ENCODE assay signal across 1 cellular context in genomic region chr1:43671193-43671592, GRCh38.
TF ChIP-seq lines count a peak whose summit lies in the region.

No MANE protein-coding gene starts in this region.

TF ChIP-seq in GM23338, 12 proteins besides CTCF, POLR2A, EP300 and RAD21:
- no peak for TF ChIP-seq REST (IDR thresholded peaks at IDR 0.05; ENCODE audit: unreplicated experiment)
- TF ChIP-seq CREB1 (CRISPR knock-in tag; IDR thresholded peaks at IDR 0.05; ENCODE audit: low read depth): no peak
- no peak for TF ChIP-seq ZNF331 (CRISPR knock-in tag; IDR thresholded peaks at IDR 0.05; ENCODE audit: low read depth)
- TF ChIP-seq JUNB (IDR thresholded peaks at IDR 0.05; ENCODE audit: unreplicated experiment): no peak
- TF ChIP-seq POLR2AphosphoS5 (IDR thresholded peaks at IDR 0.05; ENCODE audit: low read depth): no peak
- TF ChIP-seq EZH2phosphoT487 (IDR thresholded peaks at IDR 0.05; ENCODE audit: unreplicated experiment): no peak
- TF ChIP-seq EZH2 (IDR thresholded peaks at IDR 0.05; ENCODE audit: low read depth, unreplicated experiment): no peak
- no peak for TF ChIP-seq ZNF114 (CRISPR knock-in tag; IDR thresholded peaks at IDR 0.05)
- no peak for TF ChIP-seq STAT1 (IDR thresholded peaks at IDR 0.05; ENCODE audit: unreplicated experiment)
- no peak for TF ChIP-seq ZNF462 (CRISPR knock-in tag; IDR thresholded peaks at IDR 0.05)
- no peak for TF ChIP-seq NANOG (IDR thresholded peaks at IDR 0.05; ENCODE audit: borderline replicate concordance)
- TF ChIP-seq ETS1 (IDR thresholded peaks at IDR 0.05): no peak
